1 cellular context compared by ENCODE assay signal in genomic region chr7:1044189-1045037, GRCh38.
TF ChIP-seq lines count a peak whose summit lies in the region.

Gene GPR146 (plus strand): TSS chr7:1044546. CDS start chr7:1057516, 12,970 bp downstream.

TF ChIP-seq in K562, 482 proteins besides CTCF, POLR2A, EP300 and RAD21 (continued from another document and continues in another):
- TF ChIP-seq CTCFL (IDR thresholded peaks at IDR 0.05; ENCODE audit: borderline replicate concordance, insufficient read depth, low read depth, low read length, poor library complexity, severe bottlenecking) (peak; percentile 41), ZNF639 (CRISPR knock-in tag; conservative IDR thresholded peaks at IDR 0.05 in 1 of 2, IDR thresholded peaks at IDR 0.05 in 1 of 2) (peak in 1 of 2 experiments; percentile 23; a peak in 1 of 4 replicates), NFE2L1 (tag; IDR thresholded peaks at IDR 0.05; ENCODE audit: borderline replicate concordance, low read depth) (peak; percentile 36; the same call in 1 of the 2 replicates), AFF4 (CRISPR knock-in tag; IDR thresholded peaks at IDR 0.05) (no peak), DMBX1 (CRISPR knock-in tag; IDR thresholded peaks at IDR 0.05; ENCODE audit: borderline replicate concordance) (0 out of 2 replicates have a peak, but pooled peaks have one; percentile 27), E2F8 (IDR thresholded peaks at IDR 0.05; ENCODE audit: low read depth, partially characterized antibody) (no peak), DPF2 (IDR thresholded peaks at IDR 0.05) (peak; percentile 96), STAT6 (CRISPR knock-in tag; IDR thresholded peaks at IDR 0.05) (no peak), HOMEZ (CRISPR knock-in tag; IDR thresholded peaks at IDR 0.05) (no peak), BHLHE40 (IDR thresholded peaks at IDR 0.05; ENCODE audit: low read length) (peak; percentile 89), ZBTB11 (CRISPR knock-in tag; IDR thresholded peaks at IDR 0.05) (peak in 1 of 3 experiments; percentile 2; a peak in 1 of 6 replicates), ESRRA (IDR thresholded peaks at IDR 0.05; ENCODE audit: borderline replicate concordance, low read depth) (peak; percentile 30; the same call in 1 of the 2 replicates), ADNP (tag; IDR thresholded peaks at IDR 0.05) (no peak), SMAD2 (IDR thresholded peaks at IDR 0.05; ENCODE audit: low read depth, low read length) (no peak), PHF21A (IDR thresholded peaks at IDR 0.05; ENCODE audit: borderline replicate concordance, low read depth) (no peak), NFE2 (IDR thresholded peaks at IDR 0.05; ENCODE audit: low read depth) (peak; percentile 97), ZNF444 (CRISPR knock-in tag; IDR thresholded peaks at IDR 0.05) (no peak), BACH1 (tag; IDR thresholded peaks at IDR 0.05) (peak; percentile 99), POLR2AphosphoS5 (IDR thresholded peaks at IDR 0.05; ENCODE audit: control insufficient read depth, insufficient read depth, low read depth, low read length) (peak; percentile 61), C11orf30 (IDR thresholded peaks at IDR 0.05; ENCODE audit: low read depth) (peak; percentile 100), NRF1 (conservative IDR thresholded peaks at IDR 0.05 in 1 of 2, IDR thresholded peaks at IDR 0.05 in 1 of 2) (peak; percentile 18 to 33; a peak in 2 of 4 replicates), KAT7 (CRISPR knock-in tag; IDR thresholded peaks at IDR 0.05; ENCODE audit: borderline replicate concordance) (no peak), KLF16 (IDR thresholded peaks at IDR 0.05) (peak; percentile 39; the same call in 1 of the 2 replicates), NCOA1 (IDR thresholded peaks at IDR 0.05; ENCODE audit: low read depth) (peak; percentile 49; the same call in 1 of the 2 replicates), EP400 (IDR thresholded peaks at IDR 0.05) (peak; percentile 69; the same call in 1 of the 2 replicates), LEF1 (IDR thresholded peaks at IDR 0.05) (peak; percentile 81; the same call in 1 of the 2 replicates), SMARCE1 (IDR thresholded peaks at IDR 0.05) (peak; percentile 87), ZNF274 (IDR thresholded peaks at IDR 0.05; ENCODE audit: borderline replicate concordance, low read depth, low read length) (no peak), XRCC3 (IDR thresholded peaks at IDR 0.05) (no peak), PHF8 (IDR thresholded peaks at IDR 0.05; ENCODE audit: borderline replicate concordance, low read length) (peak; percentile 40; the same call in 1 of the 2 replicates), FOSL1 (tag; conservative IDR thresholded peaks at IDR 0.05) (peak; percentile 74), TBP (optimal IDR thresholded peaks at IDR 0.05; ENCODE audit: low read depth, low read length) (peak; percentile 35), ZNF589 (CRISPR knock-in tag; IDR thresholded peaks at IDR 0.05; ENCODE audit: low read depth) (0 out of 2 replicates have a peak, but pooled peaks have one; percentile 22), KHSRP (IDR thresholded peaks at IDR 0.05) (no peak), ZNF277 (CRISPR knock-in tag; IDR thresholded peaks at IDR 0.05; ENCODE audit: borderline replicate concordance) (no peak), SAP30 (IDR thresholded peaks at IDR 0.05; ENCODE audit: borderline replicate concordance, insufficient read depth, low read depth, low read length, poor library complexity, severe bottlenecking) (peak; percentile 86), RNF2 (IDR thresholded peaks at IDR 0.05) (peak; percentile 61), ERF (CRISPR knock-in tag; IDR thresholded peaks at IDR 0.05) (0 out of 2 replicates have a peak, but pooled peaks have one; percentile 66), ATF3 (IDR thresholded peaks at IDR 0.05) (0 out of 2 replicates have a peak, but pooled peaks have one; percentile 44), ATF3 (CRISPR knock-in tag; conservative IDR thresholded peaks at IDR 0.05) (no peak), POLR2G (IDR thresholded peaks at IDR 0.05; ENCODE audit: low read depth, low read length) (peak; percentile 72)
